19 cellular contexts compared by ENCODE assay signal in genomic region chr11:15622231-15622890, GRCh38.
DNase-seq lines count a peak whose midpoint lies in the region; ATAC-seq, FAIRE-seq and TF ChIP-seq lines count a peak whose summit lies in the region.
"Had no signal": no experiment of that assay in that cellular context is flagged by ENCODE, and none has a peak within 500 bp of the region (broad histone marks: within the 10 kb centered on the region; RNA-seq: fewer than 3 reads in every experiment).

No MANE protein-coding gene starts in this region.

- H3K27me3 ChIP-seq in GM23338 (ENCODE audit: insufficient read depth), result no peaks in the 10 kb centered on the region
- no peaks in the 10 kb centered on the region for H3K27me3 ChIP-seq in neural progenitor cell
- H3K27me3 ChIP-seq in stomach, result no peaks in the 10 kb centered on the region

- H3K4me1 Mint-ChIP-seq in GM23338, result peaks cover 9% of the 10 kb centered on the region
- peaks cover 5% of the 10 kb centered on the region for H3K4me1 Mint-ChIP-seq in neural progenitor cell
- H3K4me1 Mint-ChIP-seq: IgD-negative memory B cell had no signal

- H4K20me1 ChIP-seq in GM23338 (replicated peaks; ENCODE audit: insufficient read depth) (no peaks in the 10 kb centered on the region; the same call in 1 of the 2 replicates), neural progenitor cell (ENCODE audit: low read depth) (no peaks in the 10 kb centered on the region)

- H3K27me3 Mint-ChIP-seq in GM23338 (ENCODE audit: insufficient read depth, low read depth, poor library complexity) (peaks cover 3% of the 10 kb centered on the region), neural progenitor cell (ENCODE audit: insufficient read depth, low read depth) (no peaks in the 10 kb centered on the region)
- H3K27me3 Mint-ChIP-seq: IgD-negative memory B cell had no signal

- intact Hi-C loops in kidney (cut with DNase I), result no loop called here
- intact Hi-C loops in stomach (cut with DNase I; ENCODE audit: low total_unique reads), result no loop called here

- H3K4me1 ChIP-seq in GM23338 (ENCODE audit: insufficient read depth) (no peaks in the 10 kb centered on the region; the same call in 1 of the 2 replicates), neural progenitor cell (peaks cover 36% of the 10 kb centered on the region), kidney (ENCODE audit: control insufficient read depth in 1 of 2, insufficient read depth in 1 of 2, low read depth in 1 of 2, low read length in 2 of 2) (no peaks in the 10 kb centered on the region), stomach (peaks cover 0 to 23% (median 14%) of the 10 kb centered on the region in 4 donors)

- H3F3A ChIP-seq in GM23338 (replicated peaks; ENCODE audit: low read depth) (no peaks in the 10 kb centered on the region), neural progenitor cell (ENCODE audit: low read depth) (peaks cover 26% of the 10 kb centered on the region)

- H3K79me2 ChIP-seq in GM23338 (replicated peaks; ENCODE audit: insufficient read depth) (no peaks in the 10 kb centered on the region), neural progenitor cell (ENCODE audit: low read depth) (no peaks in the 10 kb centered on the region)

- H3K9me3 Mint-ChIP-seq in GM23338 (no peaks in the 10 kb centered on the region), neural progenitor cell (no peaks in the 10 kb centered on the region)

- H3K4me2 ChIP-seq in GM23338 (no peak overlapping the region), neural progenitor cell (peak overlapping the region; percentile 72)

- H3K27ac Mint-ChIP-seq in GM23338 (no peak overlapping the region), neural progenitor cell (no peak overlapping the region)
- H3K27ac Mint-ChIP-seq: CD14-positive monocyte had no signal

- FAIRE-seq in kidney (lab: Jason Lieb, UNC), result no peak

- H3K9me2 ChIP-seq in GM23338 (ENCODE audit: insufficient read depth), result peaks cover 22% of the 10 kb centered on the region

- H3K27ac ChIP-seq in GM23338 (ENCODE audit: low read depth) (no peak overlapping the region), neural progenitor cell (no peak overlapping the region), kidney (ENCODE audit: low read depth in 2 of 2, low read length in 2 of 2) (no peak overlapping the region), stomach (no peak overlapping the region)
- H3K27ac ChIP-seq: RWPE1 had no signal

- DNase-seq in COR-L47 (lab: John Stamatoyannopoulos, UW) (peak; percentile 42), GM23338 (ENCODE audit: low spot score) (no peak), SK-N-DZ (ENCODE audit: low spot score) (peak; percentile 6), neural progenitor cell (ENCODE audit: low spot score) (peak; percentile 90), dedifferentiated amniotic fluid mesenchymal stem cell (ENCODE audit: extremely low spot score) (no peak), kidney (no peak), GM19238 (ENCODE audit: insufficient read length, low spot score) (no peak), stomach (no peak)
- DNase-seq: GOT3, Kasumi-1, MM.1S, NCI-H1417 treated with DMSO at 0.1 percent for 48 hours, NCI-H2029, NCI-H510A treated with DMSO at 0.1 percent for 48 hours, PC-3, T-helper 2 cell had no signal

- H3K4me3 Mint-ChIP-seq in GM23338, result no peak overlapping the region
- H3K4me3 Mint-ChIP-seq in neural progenitor cell, result no peak overlapping the region
- H3K4me3 Mint-ChIP-seq: CD14-positive monocyte, IgD-negative memory B cell had no signal

- H3K36me3 ChIP-seq in GM23338 (ENCODE audit: insufficient read depth) (no peaks in the 10 kb centered on the region), neural progenitor cell (no peaks in the 10 kb centered on the region), kidney (ENCODE audit: control insufficient read depth in 1 of 2, insufficient read depth in 2 of 2, low read length in 2 of 2) (no peaks in the 10 kb centered on the region), stomach (no peaks in the 10 kb centered on the region)

- peak; percentile 45 for ATAC-seq in GM23338
- ATAC-seq: PC-3 had no signal

- TF ChIP-seq EP300 in stomach (IDR thresholded peaks at IDR 0.05), result no peak

- 63 to 84% (median 73%) methylated on average over 8 of the region's 8 CpGs for whole genome bisulfite sequencing in stomach, 5 donors

- TF ChIP-seq CTCF in GM23338 (conservative IDR thresholded peaks at IDR 0.05; ENCODE audit: low read depth in 2 of 2) (no peak), neural progenitor cell (IDR thresholded peaks at IDR 0.05) (no peak), kidney (IDR thresholded peaks at IDR 0.05; ENCODE audit: borderline replicate concordance, extremely low read depth, insufficient read depth) (no peak), stomach (IDR thresholded peaks at IDR 0.05) (no peak)

- TF ChIP-seq POLR2A in stomach (IDR thresholded peaks at IDR 0.05), result no peak

- H3K36me3 Mint-ChIP-seq in GM23338 (ENCODE audit: low read depth) (no peaks in the 10 kb centered on the region), neural progenitor cell (no peaks in the 10 kb centered on the region)
- H3K36me3 Mint-ChIP-seq: CD14-positive monocyte, IgD-negative memory B cell had no signal

- H3K4me3 ChIP-seq in GM23338 (no peak overlapping the region), neural progenitor cell (peak overlapping the region; percentile 3), kidney (ENCODE audit: low read length in 2 of 2) (no peak overlapping the region), stomach (no peak overlapping the region)

- H2AFZ ChIP-seq in GM23338 (peak overlapping the region; percentile 66; the same call in 1 of the 2 replicates), neural progenitor cell (replicated peaks) (no peak overlapping the region)

- no peak overlapping the region for H3K9ac ChIP-seq in neural progenitor cell
- no peak overlapping the region for H3K9ac ChIP-seq in kidney (ENCODE audit: low read length in 2 of 2)

- H3K9me3 ChIP-seq in neural progenitor cell (ENCODE audit: low read depth) (no peaks in the 10 kb centered on the region), kidney (ENCODE audit: control insufficient read depth in 1 of 2, low read length in 2 of 2) (no peaks in the 10 kb centered on the region), stomach (no peaks in the 10 kb centered on the region)

TF ChIP-seq in GM23338, 12 proteins besides CTCF, POLR2A, EP300 and RAD21:
- TF ChIP-seq ETS1 (IDR thresholded peaks at IDR 0.05), result no peak
TF ChIP-seq in GM23338: peak in this region for 0.

Comparison
In these comparisons a context has a peak if more than half of its experiments do, and no peak if none do; other contexts are left out.
1. DNase-seq: peak in COR-L47 (single experiment), SK-N-DZ (single experiment) and neural progenitor cell (single experiment); none in GM23338 (single experiment), dedifferentiated amniotic fluid mesenchymal stem cell (single experiment), kidney (single experiment), GM19238 (single experiment) and stomach (single experiment).